Comparison of ENCODE assay signal across 8 cellular contexts in genomic region chr5:172175263-172175719, GRCh38. TPM values are rescaled to one million over a fixed set of nuclear protein-coding genes. Genes with fewer than 3 reads are reported as not detected.
A peak's percentile ranks its signal among the peaks of the same experiment; 100 is the strongest.
DNase-seq lines count a peak whose midpoint lies in the region; ATAC-seq and TF ChIP-seq lines count a peak whose summit lies in the region.

No MANE protein-coding gene starts in this region.

- H3K27ac ChIP-seq in HEK293 (ENCODE audit: extremely low read depth, low read depth, low read length): no peak overlapping the region
- peak overlapping the region in 1 of 2 donors; percentile 94 for H3K27ac ChIP-seq in left lung
- H3K27ac ChIP-seq in endodermal cell (ENCODE audit: low read depth, low read length): no peak overlapping the region

- DNase-seq in NK-92 treated with Interleukin-12 subunit alpha and Interleukin-12 subunit beta, amount 100 ng/mL, for 24 hours (lab: John Stamatoyannopoulos, UW): peak; percentile 92
- DNase-seq in activated T-cell treated with anti-CD3 and anti-CD28 coated beads for 48 hours (ENCODE audit: low read depth): peak; percentile 85
- peak; percentile 83 to 93 for DNase-seq in left lung
- DNase-seq in stimulated activated CD8-positive, alpha-beta memory T cell treated with anti-CD3 and anti-CD28 coated beads, Interleukin-7, amount 100 ng/mL, for 24 hours (ENCODE audit: low read depth): peak; percentile 77
- DNase-seq in endodermal cell: no peak
- no peak for DNase-seq in RKO (ENCODE audit: low spot score)

- H3K9ac ChIP-seq in endodermal cell (ENCODE audit: extremely low read depth, low read length, poor library complexity, severe bottlenecking): no peak overlapping the region

- H3K9me3 ChIP-seq in HEK293 (ENCODE audit: control insufficient read depth, insufficient read depth, low read depth, low read length) (no peaks in the 10 kb centered on the region), left lung (no peaks in the 10 kb centered on the region), endodermal cell (ENCODE audit: control insufficient read depth, low read length) (no peaks in the 10 kb centered on the region)

- peaks cover 23% of the 10 kb centered on the region for H3K4me1 Mint-ChIP-seq in endodermal cell

- no peaks in the 10 kb centered on the region for H3K9me3 Mint-ChIP-seq in endodermal cell

- peak overlapping the region; percentile 50 for H3K4me3 ChIP-seq in GM12875 (ENCODE audit: low read depth, low read length)
- no peak overlapping the region for H3K4me3 ChIP-seq in HEK293 (ENCODE audit: low read depth, low read length)
- H3K4me3 ChIP-seq in left lung: peak overlapping the region in 1 of 2 donors; percentile 37
- no peak overlapping the region for H3K4me3 ChIP-seq in endodermal cell (ENCODE audit: low read length)

- intact Hi-C loops in left lung (cut with DNase I): no loop called here

- no peaks in the 10 kb centered on the region for H3K36me3 Mint-ChIP-seq in endodermal cell (ENCODE audit: low read depth)

- no peak overlapping the region for H3K4me3 Mint-ChIP-seq in endodermal cell

- CTCF ChIA-PET in HEK293 (lab: Yijun Ruan, JAX): no interaction called here

- no peaks in the 10 kb centered on the region for H3K27me3 Mint-ChIP-seq in endodermal cell (ENCODE audit: insufficient read depth)

- no peak for TF ChIP-seq CTCF in GM12875 (IDR thresholded peaks at IDR 0.05; ENCODE audit: borderline replicate concordance, insufficient read depth, low read depth, low read length)
- TF ChIP-seq CTCF in HEK293 (tag by site-specific recombination; IDR thresholded peaks at IDR 0.05): no peak
- TF ChIP-seq CTCF in left lung (IDR thresholded peaks at IDR 0.05): no peak
- TF ChIP-seq CTCF in endodermal cell (conservative IDR thresholded peaks at IDR 0.05): no peak

- no peaks in the 10 kb centered on the region for H3K27me3 ChIP-seq in left lung
- no peaks in the 10 kb centered on the region for H3K27me3 ChIP-seq in endodermal cell (ENCODE audit: control insufficient read depth, insufficient read depth, low read length, poor library complexity, severe bottlenecking)

- H3K36me3 ChIP-seq in HEK293 (ENCODE audit: control insufficient read depth in 2 of 2, insufficient read depth in 1 of 2, low read length in 2 of 2) (no peaks in the 10 kb centered on the region), left lung (no peaks in the 10 kb centered on the region), endodermal cell (ENCODE audit: control insufficient read depth, insufficient read depth, low read length) (no peaks in the 10 kb centered on the region)

- no peak overlapping the region for H3K27ac Mint-ChIP-seq in endodermal cell

- ATAC-seq in left lung: peak; percentile 72

- POLR2A ChIA-PET in HEK293 (lab: Yijun Ruan, JAX): interaction anchor here (0.7 to 1.3 kb wide), 2 partner anchors 12 to 20 kb away, joined by 5 read pairs; no protein-coding TSS in a partner anchor

- H3K4me1 ChIP-seq in HEK293 (ENCODE audit: control insufficient read depth, insufficient read depth, low read length): peaks cover 2% of the 10 kb centered on the region; the same call in 1 of the 2 replicates
- peaks cover 8 to 100% of the 10 kb centered on the region in 2 donors for H3K4me1 ChIP-seq in left lung
- H3K4me1 ChIP-seq in endodermal cell (ENCODE audit: control insufficient read depth, insufficient read depth, low read length): no peaks in the 10 kb centered on the region

- WGBS in endodermal cell (ENCODE audit: insufficient coverage in 1 of 2, insufficient read length in 1 of 2), 2 experiments: 87 to 88% methylated on average over 4 to 7 of the region's 7 CpGs

TF ChIP-seq in HEK293, 187 proteins besides CTCF, POLR2A, EP300 and RAD21:
- TF ChIP-seq ZNF169 (tag by site-specific recombination; IDR thresholded peaks at IDR 0.05): no peak
- no peak for TF ChIP-seq ZNF274 (IDR thresholded peaks at IDR 0.05; ENCODE audit: low read length)
- TF ChIP-seq ZNF274 (tag by site-specific recombination; IDR thresholded peaks at IDR 0.05; ENCODE audit: borderline replicate concordance): no peak
- TF ChIP-seq SP7 (tag by site-specific recombination; IDR thresholded peaks at IDR 0.05): no peak
- no peak for TF ChIP-seq ZNF549 (tag by site-specific recombination; IDR thresholded peaks at IDR 0.05)
- peak; percentile 58 for TF ChIP-seq ZIC2 (tag by site-specific recombination; IDR thresholded peaks at IDR 0.05)
- no peak for TF ChIP-seq ZNF202 (tag by site-specific recombination; IDR thresholded peaks at IDR 0.05; ENCODE audit: borderline replicate concordance)
- 0 out of 2 replicates have a peak, but pooled peaks have one; percentile 12 for TF ChIP-seq PRDM1 (tag by site-specific recombination; IDR thresholded peaks at IDR 0.05)
- TF ChIP-seq KLF17 (tag by site-specific recombination; IDR thresholded peaks at IDR 0.05): 0 out of 2 replicates have a peak, but pooled peaks have one; percentile 40
- TF ChIP-seq MYNN (tag by site-specific recombination; IDR thresholded peaks at IDR 0.05; ENCODE audit: borderline replicate concordance): no peak
- peak; percentile 77 for TF ChIP-seq KLF1 (tag by site-specific recombination; IDR thresholded peaks at IDR 0.05)

RNA-seq across cellular contexts. Expression of gene STK10, which starts 12.7 kb away (rescaled TPM):
- 10 to 100 TPM; 33.6 to 83.2 TPM for total RNA-seq in left lung
- total RNA-seq in endodermal cell: 10 to 100 TPM; 14.3 to 17.9 TPM
- 6.8 TPM for polyA plus RNA-seq in endodermal cell (2013, experiment 1 of 2)
- 8.1 TPM for polyA plus RNA-seq in endodermal cell (2013, experiment 2 of 2)

RNA-seq across cellular contexts. Expression of gene EFCAB9, which starts 18.7 kb away (rescaled TPM):
- total RNA-seq in left lung: not detected
- total RNA-seq in endodermal cell: not detected
- 0.36 TPM for polyA plus RNA-seq in endodermal cell (2013, experiment 1 of 2)
- not detected for polyA plus RNA-seq in endodermal cell (2013, experiment 2 of 2)

Comparison
In these comparisons a context has a peak if more than half of its experiments do, and no peak if none do; other contexts are left out.
1. DNase-seq: peak in NK-92 treated with Interleukin-12 subunit alpha and Interleukin-12 subunit beta, amount 100 ng/mL, for 24 hours (single experiment), activated T-cell treated with anti-CD3 and anti-CD28 coated beads for 48 hours (single experiment), left lung (2 of 2) and stimulated activated CD8-positive, alpha-beta memory T cell treated with anti-CD3 and anti-CD28 coated beads, Interleukin-7, amount 100 ng/mL, for 24 hours (single experiment); none in endodermal cell (single experiment) and RKO (single experiment).